10 cellular contexts compared by ENCODE assay signal in genomic region chr3:45647148-45647619, GRCh38. TPM values are rescaled to one million over a fixed set of nuclear protein-coding genes. Genes with fewer than 3 reads are reported as not detected.
A peak's percentile ranks its signal among the peaks of the same experiment; 100 is the strongest.
DNase-seq lines count a peak whose midpoint lies in the region; ATAC-seq, FAIRE-seq and TF ChIP-seq lines count a peak whose summit lies in the region.
"Had no signal": no experiment of that assay in that cellular context is flagged by ENCODE, and none has a peak within 500 bp of the region (broad histone marks: within the 10 kb centered on the region; RNA-seq: fewer than 3 reads in every experiment).

No MANE protein-coding gene starts in this region.

- H3K36me3 Mint-ChIP-seq in osteocyte (ENCODE audit: unreplicated experiment) (peaks cover 14% of the 10 kb centered on the region), glutamatergic neuron (ENCODE audit: unreplicated experiment) (peaks cover 6% of the 10 kb centered on the region)

- H3K27ac ChIP-seq in epithelial cell of prostate = peak overlapping the region; percentile 90

- peak; percentile 61 for FAIRE-seq in RCC 7860 (lab: Jason Lieb, UNC)
- FAIRE-seq: colon had no signal

- TF ChIP-seq CTCF in osteocyte (IDR thresholded peaks at IDR 0.05) = no peak
- no peak for TF ChIP-seq CTCF in glutamatergic neuron (IDR thresholded peaks at IDR 0.05; ENCODE audit: partially characterized antibody, unreplicated experiment)

- DNase-seq in DMS 273 treated with DMSO at 0.1 percent for 48 hours (lab: John Stamatoyannopoulos, UW) (peak; percentile 5), RCC 7860 (ENCODE audit: low spot score) (peak; percentile 81), epithelial cell of prostate (ENCODE audit: low read depth, low spot score) (peak; percentile 58), osteocyte (ENCODE audit: extremely low spot score, unreplicated experiment) (peak; percentile 59), cortex of kidney (lab: John Stamatoyannopoulos, UW) (no peak), NCI-H2227 treated with DMSO at 0.1 percent for 48 hours (lab: John Stamatoyannopoulos, UW) (no peak), glutamatergic neuron (no peak)
- DNase-seq: NCI-H524 treated with DMSO at 0.1 percent for 48 hours had no signal

- H3K27me3 Mint-ChIP-seq in osteocyte (ENCODE audit: unreplicated experiment) (no peaks in the 10 kb centered on the region), glutamatergic neuron (ENCODE audit: unreplicated experiment) (no peaks in the 10 kb centered on the region)

- H3K9me3 Mint-ChIP-seq in osteocyte (ENCODE audit: unreplicated experiment) (no peaks in the 10 kb centered on the region), glutamatergic neuron (ENCODE audit: unreplicated experiment) (no peaks in the 10 kb centered on the region)

- H3K4me3 Mint-ChIP-seq in osteocyte (ENCODE audit: unreplicated experiment) (no peak overlapping the region), glutamatergic neuron (ENCODE audit: unreplicated experiment) (no peak overlapping the region)

- H3K4me1 Mint-ChIP-seq in osteocyte (ENCODE audit: unreplicated experiment) (peaks cover 65% of the 10 kb centered on the region), glutamatergic neuron (ENCODE audit: low read depth, unreplicated experiment) (peaks cover 3% of the 10 kb centered on the region)

- H3K27ac Mint-ChIP-seq in osteocyte (ENCODE audit: unreplicated experiment) (peak overlapping the region; percentile 89), glutamatergic neuron (ENCODE audit: unreplicated experiment) (no peak overlapping the region)

- no peak for ATAC-seq in GM18868 (IDR thresholded peaks at IDR 0.05; ENCODE audit: unreplicated experiment)

RNA-seq across cellular contexts. Expression of gene SACM1L, which starts 42.0 kb away (rescaled TPM):
- total RNA-seq in osteocyte = 38.3 and 40.8 TPM in 2 replicates
- total RNA-seq in glutamatergic neuron (ENCODE audit: unreplicated experiment) = 59.2 TPM

RNA-seq across cellular contexts. Expression of gene LIMD1, which starts 52.6 kb away (rescaled TPM):
- total RNA-seq in osteocyte (28.3 and 33.8 TPM in 2 replicates), glutamatergic neuron (ENCODE audit: unreplicated experiment) (5.2 TPM)

Comparison
In these comparisons a context has a peak if more than half of its experiments do, and no peak if none do; other contexts are left out.
1. DNase-seq: peak in DMS 273 treated with DMSO at 0.1 percent for 48 hours (single experiment), RCC 7860 (single experiment), epithelial cell of prostate (single experiment) and osteocyte (single experiment); none in cortex of kidney (single experiment), NCI-H2227 treated with DMSO at 0.1 percent for 48 hours (single experiment) and glutamatergic neuron (single experiment).